Comparison of ENCODE assay signal across 14 cellular contexts in the genomic region with DNA sequence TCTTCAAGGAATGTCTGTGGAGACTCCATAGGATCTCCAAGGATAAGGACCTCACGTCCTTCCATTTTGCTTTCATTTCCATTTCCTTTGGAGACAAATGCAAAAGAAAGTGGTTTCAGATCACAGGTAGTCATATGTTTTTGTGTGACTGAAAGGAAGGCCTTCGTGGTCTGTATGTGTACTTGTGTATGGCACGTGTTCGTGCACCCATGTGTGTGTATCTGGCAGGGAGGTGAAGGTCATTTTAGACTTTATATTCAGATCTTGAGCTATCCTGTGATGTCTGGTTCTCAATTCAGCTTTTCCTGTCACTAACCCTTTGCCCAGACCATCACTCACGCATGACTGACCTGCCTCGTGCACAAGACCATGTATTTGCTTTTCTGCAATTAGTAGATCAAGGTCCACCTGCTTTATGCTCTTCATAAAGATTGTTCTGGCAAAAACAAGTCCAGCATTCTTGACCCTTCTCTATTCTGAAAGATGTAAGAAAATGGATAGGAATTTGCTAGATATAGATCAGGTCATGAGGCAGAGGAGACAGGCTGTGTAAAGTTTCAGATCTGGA.
A peak's percentile ranks its signal among the peaks of the same experiment; 100 is the strongest.
DNase-seq lines count a peak whose midpoint lies in the region; ATAC-seq and TF ChIP-seq lines count a peak whose summit lies in the region.
"Had no signal": no experiment of that assay in that cellular context is flagged by ENCODE, and none has a peak within 500 bp of the region (broad histone marks: within the 10 kb centered on the region; RNA-seq: fewer than 3 reads in every experiment).

No MANE protein-coding gene starts in this region.

- no peak overlapping the region for H2AFZ ChIP-seq in hepatocyte

- H3K9me2 ChIP-seq in hepatocyte (replicated peaks; ENCODE audit: insufficient read depth), result no peaks in the 10 kb centered on the region

- H3K9me3 Mint-ChIP-seq in Caco-2 (ENCODE audit: unreplicated experiment), result peaks cover 7% of the 10 kb centered on the region
- H3K9me3 Mint-ChIP-seq in stimulated activated naive B cell treated with anti-CD40 and anti-IgM and Interleukin-4, amounts not matched to agents 10 μg/mL and 1 μg/mL and 100 μg/mL, for 72 hours, result no peaks in the 10 kb centered on the region
- H3K9me3 Mint-ChIP-seq in endodermal cell, result no peaks in the 10 kb centered on the region

- no peak overlapping the region for H3K4me2 ChIP-seq in hepatocyte

- TF ChIP-seq CTCF in Caco-2 (IDR thresholded peaks at IDR 0.05; ENCODE audit: insufficient read depth in 1 of 2, low read depth in 1 of 2, low read length in 1 of 2, severe bottlenecking in 1 of 2, unreplicated experiment in 1 of 2), result no peak
- no peak for TF ChIP-seq CTCF in hepatocyte (IDR thresholded peaks at IDR 0.05; ENCODE audit: poor library complexity)
- no peak for TF ChIP-seq CTCF in right lobe of liver (IDR thresholded peaks at IDR 0.05)
- TF ChIP-seq CTCF in endodermal cell (conservative IDR thresholded peaks at IDR 0.05), result no peak

- 83% methylated on average over 6 of the region's 6 CpGs for WGBS in hepatocyte (ENCODE audit: low lambda C conversion rate, missing lambda C conversion rate)
- 19% methylated on average over 6 of the region's 6 CpGs for WGBS in right lobe of liver (ENCODE audit: insufficient coverage, low coverage, low lambda C conversion rate, missing lambda C conversion rate)
- 96 to 97% methylated on average over 5 to 6 of the region's 6 CpGs for WGBS in endodermal cell (ENCODE audit: insufficient coverage in 1 of 2, insufficient read length in 1 of 2), 2 experiments

- no peak overlapping the region for H3K9ac ChIP-seq in endodermal cell (ENCODE audit: extremely low read depth, low read length, poor library complexity, severe bottlenecking)
- H3K9ac ChIP-seq: BLaER1 treated with 17β-estradiol and CSF1 and Interleukin-3, amounts not matched to agents 10 nM and 100 nM had no signal

- CTCF ChIA-PET in Caco-2 (lab: Charles Lee), result interaction anchor here (0.6 to 1.0 kb wide), 3 partner anchors 22 to 344 kb away, joined by 3 to 5 read pairs (median 4); no protein-coding TSS in a partner anchor

- peak overlapping the region; percentile 85 for H3K27ac Mint-ChIP-seq in Caco-2 (ENCODE audit: unreplicated experiment)
- H3K27ac Mint-ChIP-seq in stimulated activated naive B cell treated with anti-CD40 and anti-IgM and Interleukin-4, amounts not matched to agents 10 μg/mL and 1 μg/mL and 100 μg/mL, for 72 hours, result peak overlapping the region; percentile 21
- H3K27ac Mint-ChIP-seq in endodermal cell, result no peak overlapping the region
- H3K27ac Mint-ChIP-seq: CD4-positive, CD25-positive, alpha-beta regulatory T cell; H9 had no signal

- DNase-seq in Caco-2 (peak; percentile 53 to 73), hepatocyte (ENCODE audit: low spot score) (peak; percentile 55), right lobe of liver (peak in 2 of 3 donors; percentile 25 to 55), endodermal cell (no peak), germinal center (ENCODE audit: low spot score) (no peak)
- DNase-seq in stimulated activated naive B cell treated with anti-CD40 and anti-IgM and Interleukin-4, amounts not matched to agents 10 μg/mL and 1 μg/mL and 100 μg/mL, for 72 hours, result no peak
- no peak for DNase-seq in activated CD4-positive, alpha-beta T cell treated with anti-CD3 and anti-CD28 coated beads for 48 hours
- DNase-seq: ACHN; CD4-positive, CD25-positive, alpha-beta regulatory T cell; DMS79; GOT3; H9 had no signal

- POLR2A ChIA-PET in Caco-2 (lab: Charles Lee), result interaction anchor here (0.6 kb wide), 1 partner anchor 27 kb away, joined by 3 read pairs; no protein-coding TSS in a partner anchor

- H3K4me1 Mint-ChIP-seq in Caco-2 (ENCODE audit: low read depth, unreplicated experiment) (peaks cover 9% of the 10 kb centered on the region), endodermal cell (peaks cover 10% of the 10 kb centered on the region)
- H3K4me1 Mint-ChIP-seq in stimulated activated naive B cell treated with anti-CD40 and anti-IgM and Interleukin-4, amounts not matched to agents 10 μg/mL and 1 μg/mL and 100 μg/mL, for 72 hours, result no peaks in the 10 kb centered on the region
- H3K4me1 Mint-ChIP-seq: CD4-positive, CD25-positive, alpha-beta regulatory T cell had no signal

- no peaks in the 10 kb centered on the region for H3K27me3 ChIP-seq in Caco-2 (replicated peaks; ENCODE audit: control insufficient read depth, insufficient read depth, low read length)
- H3K27me3 ChIP-seq in hepatocyte, result no peaks in the 10 kb centered on the region
- H3K27me3 ChIP-seq in right lobe of liver, result no peaks in the 10 kb centered on the region
- no peaks in the 10 kb centered on the region for H3K27me3 ChIP-seq in endodermal cell (ENCODE audit: control insufficient read depth, insufficient read depth, low read length, poor library complexity, severe bottlenecking)
- H3K27me3 ChIP-seq: BLaER1 treated with 17β-estradiol and CSF1 and Interleukin-3, amounts not matched to agents 10 nM and 100 nM had no signal

- H3K36me3 ChIP-seq in Caco-2 (ENCODE audit: control insufficient read depth, insufficient read depth, low read length) (no peaks in the 10 kb centered on the region), hepatocyte (replicated peaks; ENCODE audit: insufficient read depth, low read depth) (no peaks in the 10 kb centered on the region), right lobe of liver (no peaks in the 10 kb centered on the region), endodermal cell (ENCODE audit: control insufficient read depth, insufficient read depth, low read length) (no peaks in the 10 kb centered on the region)
- H3K36me3 ChIP-seq: BLaER1 treated with 17β-estradiol and CSF1 and Interleukin-3, amounts not matched to agents 10 nM and 100 nM had no signal

- H3K27ac ChIP-seq in hepatocyte, result peak overlapping the region; percentile 84
- H3K27ac ChIP-seq in right lobe of liver, result peak overlapping the region in 1 of 3 donors; percentile 55
- no peak overlapping the region for H3K27ac ChIP-seq in endodermal cell (ENCODE audit: low read depth, low read length)
- H3K27ac ChIP-seq: BLaER1 treated with 17β-estradiol and CSF1 and Interleukin-3, amounts not matched to agents 10 nM and 100 nM had no signal

- no peaks in the 10 kb centered on the region for H3K36me3 Mint-ChIP-seq in Caco-2 (ENCODE audit: insufficient read depth, unreplicated experiment)
- no peaks in the 10 kb centered on the region for H3K36me3 Mint-ChIP-seq in stimulated activated naive B cell treated with anti-CD40 and anti-IgM and Interleukin-4, amounts not matched to agents 10 μg/mL and 1 μg/mL and 100 μg/mL, for 72 hours
- no peaks in the 10 kb centered on the region for H3K36me3 Mint-ChIP-seq in endodermal cell (ENCODE audit: low read depth)
- H3K36me3 Mint-ChIP-seq: CD4-positive, CD25-positive, alpha-beta regulatory T cell had no signal

- H3K4me3 ChIP-seq in Caco-2 (ENCODE audit: low read depth, low read length) (no peak overlapping the region), hepatocyte (no peak overlapping the region), right lobe of liver (no peak overlapping the region), endodermal cell (ENCODE audit: low read length) (no peak overlapping the region)
- H3K4me3 ChIP-seq: BLaER1 treated with 17β-estradiol and CSF1 and Interleukin-3, amounts not matched to agents 10 nM and 100 nM; GM12878 had no signal

- no peaks in the 10 kb centered on the region for H3K79me2 ChIP-seq in hepatocyte

- H3K27me3 Mint-ChIP-seq in Caco-2 (ENCODE audit: insufficient read depth, unreplicated experiment), result no peaks in the 10 kb centered on the region
- H3K27me3 Mint-ChIP-seq in stimulated activated naive B cell treated with anti-CD40 and anti-IgM and Interleukin-4, amounts not matched to agents 10 μg/mL and 1 μg/mL and 100 μg/mL, for 72 hours, result peaks cover 0 to 4% of the 10 kb centered on the region in 2 donors
- H3K27me3 Mint-ChIP-seq in endodermal cell (ENCODE audit: insufficient read depth), result peaks cover 5% of the 10 kb centered on the region

- H3K4me1 ChIP-seq in Caco-2 (peaks cover 24% of the 10 kb centered on the region), hepatocyte (ENCODE audit: insufficient read depth) (peaks cover 14% of the 10 kb centered on the region), right lobe of liver (peaks cover 0 to 7% (median 3%) of the 10 kb centered on the region in 4 donors), endodermal cell (ENCODE audit: control insufficient read depth, insufficient read depth, low read length) (peaks cover 4% of the 10 kb centered on the region)

- H3K9me3 ChIP-seq in Caco-2, result 0 out of 2 replicates have a peak, but pooled peaks cover 3% of the 10 kb centered on the region
- no peaks in the 10 kb centered on the region for H3K9me3 ChIP-seq in hepatocyte (ENCODE audit: low read depth)
- no peaks in the 10 kb centered on the region for H3K9me3 ChIP-seq in right lobe of liver
- no peaks in the 10 kb centered on the region for H3K9me3 ChIP-seq in endodermal cell (ENCODE audit: control insufficient read depth, low read length)

- no TSS peak for BruUV-seq in Caco-2 (replicated peaks; lab: Mats Ljungman, UMichigan)

- intact Hi-C loops in Caco-2 (cut with micrococcal nuclease; ENCODE audit: unreplicated experiment), result loop anchor here (1.0 kb wide), 1 partner anchor 13 kb away; no protein-coding TSS in a partner anchor
- intact Hi-C loops in right lobe of liver (cut with DNase I), result no loop called here

- no peak for TF ChIP-seq POLR2A in right lobe of liver (IDR thresholded peaks at IDR 0.05)

- H3K4me3 Mint-ChIP-seq in Caco-2 (ENCODE audit: unreplicated experiment) (peak overlapping the region; percentile 5), endodermal cell (no peak overlapping the region)
- H3K4me3 Mint-ChIP-seq in stimulated activated naive B cell treated with anti-CD40 and anti-IgM and Interleukin-4, amounts not matched to agents 10 μg/mL and 1 μg/mL and 100 μg/mL, for 72 hours, result no peak overlapping the region
- H3K4me3 Mint-ChIP-seq: CD4-positive, CD25-positive, alpha-beta regulatory T cell; H9 had no signal

- ATAC-seq in right lobe of liver, result peak; percentile 85 to 97 (median 95)
- ATAC-seq in stimulated activated naive B cell treated with anti-CD40 and anti-IgM and Interleukin-4, amounts not matched to agents 10 μg/mL and 1 μg/mL and 100 μg/mL, for 72 hours (replicated peaks), result no peak
- ATAC-seq: GM12878 had no signal

- H4K20me1 ChIP-seq in hepatocyte (ENCODE audit: insufficient read depth, poor library complexity, severe bottlenecking), result no peaks in the 10 kb centered on the region
- H4K20me1 ChIP-seq: BLaER1 treated with 17β-estradiol and CSF1 and Interleukin-3, amounts not matched to agents 10 nM and 100 nM had no signal

Comparison
In these comparisons a context has a peak if more than half of its experiments do, and no peak if none do; other contexts are left out.
1. DNase-seq: peak in Caco-2 (2 of 2), hepatocyte (single experiment) and right lobe of liver (2 of 3); none in stimulated activated naive B cell treated with anti-CD40 and anti-IgM and Interleukin-4, amounts not matched to agents 10 μg/mL and 1 μg/mL and 100 μg/mL, for 72 hours (single experiment), activated CD4-positive, alpha-beta T cell treated with anti-CD3 and anti-CD28 coated beads for 48 hours (single experiment), endodermal cell (single experiment) and germinal center (single experiment).
2. ATAC-seq: peak in right lobe of liver (4 of 4); none in stimulated activated naive B cell treated with anti-CD40 and anti-IgM and Interleukin-4, amounts not matched to agents 10 μg/mL and 1 μg/mL and 100 μg/mL, for 72 hours (0 of 2).